ENCODE assay signal across 1 cellular context in the genomic region with DNA sequence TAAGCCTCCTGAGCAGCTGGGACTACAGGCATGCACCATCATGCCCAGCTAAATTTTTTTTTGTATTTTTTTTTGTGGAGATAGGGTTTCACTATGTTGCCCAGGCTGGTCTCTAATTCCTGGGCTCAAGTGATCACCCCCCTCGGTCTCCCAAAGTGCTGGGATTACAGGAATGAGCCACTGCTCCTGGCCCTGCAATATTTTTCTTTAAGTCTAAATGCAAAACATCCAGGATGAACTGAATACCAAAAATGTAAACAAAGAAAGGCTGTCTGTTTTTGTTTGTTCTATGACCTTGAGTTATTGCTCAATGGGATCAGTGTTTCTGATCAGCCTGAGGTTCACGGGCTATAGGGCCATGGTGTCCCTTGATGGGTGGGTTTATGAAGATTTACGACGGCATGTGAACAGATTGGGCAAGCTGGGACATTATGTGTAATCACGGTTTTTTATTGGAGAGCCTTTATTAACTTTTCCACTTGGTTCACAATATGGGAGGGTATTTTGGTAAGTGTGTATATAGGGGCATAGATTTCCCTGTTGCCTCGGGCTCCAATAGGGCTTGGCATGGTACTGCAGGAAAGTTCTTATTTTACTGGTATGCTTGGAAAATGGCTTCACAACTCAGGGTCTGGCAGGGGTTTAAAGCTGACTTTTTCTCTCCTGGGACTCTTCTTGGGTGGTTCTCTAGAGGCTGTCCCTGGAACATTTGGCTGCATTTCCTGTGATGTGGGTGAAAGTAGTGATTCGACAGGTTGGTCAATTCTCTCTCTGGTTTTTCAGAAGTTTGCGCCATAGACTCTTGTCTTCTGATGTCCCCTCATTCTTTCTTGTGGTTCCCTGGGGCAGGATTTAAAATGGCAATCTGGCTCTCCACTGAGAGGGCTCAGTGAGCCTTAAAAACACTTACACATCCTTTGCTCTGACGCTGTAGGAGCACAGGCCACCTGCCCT.
TF ChIP-seq lines count a peak whose summit lies in the region.

No MANE protein-coding gene starts in this region.

TF ChIP-seq in IMR-90, 13 proteins besides CTCF, POLR2A, EP300 and RAD21:
- TF ChIP-seq SMC3 (IDR thresholded peaks at IDR 0.05; ENCODE audit: low read depth, low read length) (no peak), MAFK (IDR thresholded peaks at IDR 0.05; ENCODE audit: low read depth, low read length) (no peak), USF2 (IDR thresholded peaks at IDR 0.05; ENCODE audit: low read depth, low read length) (no peak), RFX5 (IDR thresholded peaks at IDR 0.05; ENCODE audit: low read depth, low read length) (no peak), CEBPB (IDR thresholded peaks at IDR 0.05; ENCODE audit: low read depth, low read length) (no peak), MAZ (IDR thresholded peaks at IDR 0.05; ENCODE audit: borderline replicate concordance, low read depth, low read length) (no peak)
